ENCODE assay signal across 19 cellular contexts in genomic region chr18:48858676-48859075, GRCh38.
DNase-seq lines count a peak whose midpoint lies in the region; ATAC-seq and TF ChIP-seq lines count a peak whose summit lies in the region.
"Had no signal": no experiment of that assay in that cellular context is flagged by ENCODE, and none has a peak within 500 bp of the region (broad histone marks: within the 10 kb centered on the region; RNA-seq: fewer than 3 reads in every experiment).

No MANE protein-coding gene starts in this region.

- no peaks in the 10 kb centered on the region for H3K9me3 ChIP-seq in adrenal gland (replicated peaks in 1 of 3)
- no peaks in the 10 kb centered on the region for H3K9me3 ChIP-seq in MG63
- H3K9me3 ChIP-seq: prostate gland, thoracic aorta had no signal

- H3K4me1 ChIP-seq in adrenal gland (replicated peaks in 1 of 2): peaks cover 14 to 21% of the 10 kb centered on the region in 2 donors
- H3K4me1 ChIP-seq: prostate gland had no signal

- intact Hi-C loops in adrenal gland (cut with DNase I): no loop called here
- intact Hi-C loops in dendritic cell treated with granulocyte-macrophage colony-stimulating factor and Interleukin-4, amounts not matched to agents 40 ng/mL and 50 ng/mL, for 4 days (cut with micrococcal nuclease): loop anchor here (10.0 kb wide), 1 partner anchor 386 kb away; no protein-coding TSS in a partner anchor

- H3K9me3 Mint-ChIP-seq in dendritic cell treated with granulocyte-macrophage colony-stimulating factor and Interleukin-4, amounts not matched to agents 40 ng/mL and 50 ng/mL, for 4 days: no peaks in the 10 kb centered on the region
- H3K9me3 Mint-ChIP-seq in nephron progenitor cell: no peaks in the 10 kb centered on the region
- H3K9me3 Mint-ChIP-seq: activated CD4-positive, alpha-beta T cell treated with anti-CD3 and anti-CD28 coated beads, Interleukin-2, amount 10 ng/mL, durations not matched to agents 24 days and 14 days; CD4-positive, alpha-beta memory T cell; T-helper 2 cell treated with Interferon-gamma antibody and Interleukin-4, amounts not matched to agents 5 μg/mL and 100 μg/mL, for 36 hours had no signal

- ATAC-seq in HG02981 (IDR thresholded peaks at IDR 0.05; ENCODE audit: unreplicated experiment): no peak

- H3K4me1 Mint-ChIP-seq in dendritic cell treated with granulocyte-macrophage colony-stimulating factor and Interleukin-4, amounts not matched to agents 40 ng/mL and 50 ng/mL, for 4 days (ENCODE audit: low read depth): peaks cover 69% of the 10 kb centered on the region
- peaks cover 87% of the 10 kb centered on the region for H3K4me1 Mint-ChIP-seq in nephron progenitor cell

- DNase-seq in adrenal gland: no peak
- DNase-seq in nephron progenitor cell: no peak
- no peak for DNase-seq in MG63
- DNase-seq in NCI-H1436 (lab: John Stamatoyannopoulos, UW): no peak
- DNase-seq: activated CD4-positive, alpha-beta T cell treated with anti-CD3 and anti-CD28 coated beads, Interleukin-2, amount 10 ng/mL, durations not matched to agents 24 days and 14 days; activated naive CD4-positive, alpha-beta T cell treated with anti-CD3 and anti-CD28 coated beads, Interleukin-2, amount 50 U/mL, for 16 hours; CD4-positive, alpha-beta memory T cell; central memory CD4-positive, alpha-beta T cell; DMS 273 treated with DMSO at 0.1 percent for 48 hours; HCEC 1CT; NCI-H2081; NCI-H82; stimulated activated CD4-positive, alpha-beta T cell treated with anti-CD3 and anti-CD28 coated beads, Interleukin-2, amount 100 ng/mL, for 24 hours had no signal

- H3K4me3 ChIP-seq in adrenal gland (no peak overlapping the region), MG63 (no peak overlapping the region)
- H3K4me3 ChIP-seq: prostate gland, thoracic aorta had no signal

- TF ChIP-seq POLR2A in adrenal gland (IDR thresholded peaks at IDR 0.05): no peak

- H3K27ac Mint-ChIP-seq in dendritic cell treated with granulocyte-macrophage colony-stimulating factor and Interleukin-4, amounts not matched to agents 40 ng/mL and 50 ng/mL, for 4 days: peak overlapping the region; percentile 76
- peak overlapping the region; percentile 89 for H3K27ac Mint-ChIP-seq in nephron progenitor cell
- H3K27ac Mint-ChIP-seq: T-helper 2 cell treated with Interferon-gamma antibody and Interleukin-4, amounts not matched to agents 5 μg/mL and 100 μg/mL, for 36 hours had no signal

- 87 to 90% (median 88%) methylated on average over 4 of the region's 4 CpGs for WGBS in adrenal gland, 4 donors

- peaks cover 16% of the 10 kb centered on the region for H3K36me3 Mint-ChIP-seq in dendritic cell treated with granulocyte-macrophage colony-stimulating factor and Interleukin-4, amounts not matched to agents 40 ng/mL and 50 ng/mL, for 4 days (ENCODE audit: low read depth)
- H3K36me3 Mint-ChIP-seq in nephron progenitor cell (ENCODE audit: low read depth): peaks cover 31% of the 10 kb centered on the region
- H3K36me3 Mint-ChIP-seq: CD4-positive, alpha-beta memory T cell had no signal

- no peaks in the 10 kb centered on the region for H3K36me3 ChIP-seq in adrenal gland (replicated peaks in 1 of 2)
- peaks cover 2% of the 10 kb centered on the region; the same call in 1 of the 2 replicates for H3K36me3 ChIP-seq in MG63
- H3K36me3 ChIP-seq: prostate gland had no signal

- H3K27me3 ChIP-seq in adrenal gland (no peaks in the 10 kb centered on the region), MG63 (no peaks in the 10 kb centered on the region)

- H3K27ac ChIP-seq in adrenal gland (peak overlapping the region in 3 of 5 donors; percentile 62 to 77 (median 68)), temporal lobe (ENCODE audit: low read depth, low read length) (peak overlapping the region; percentile 97)
- H3K27ac ChIP-seq: prostate gland, thoracic aorta had no signal

- no peaks in the 10 kb centered on the region for H3K27me3 Mint-ChIP-seq in dendritic cell treated with granulocyte-macrophage colony-stimulating factor and Interleukin-4, amounts not matched to agents 40 ng/mL and 50 ng/mL, for 4 days
- H3K27me3 Mint-ChIP-seq in nephron progenitor cell (ENCODE audit: low read depth, poor library complexity): peaks cover 3% of the 10 kb centered on the region
- H3K27me3 Mint-ChIP-seq: activated CD4-positive, alpha-beta T cell treated with anti-CD3 and anti-CD28 coated beads, Interleukin-2, amount 10 ng/mL, durations not matched to agents 24 days and 14 days; CD4-positive, alpha-beta memory T cell had no signal

- TF ChIP-seq CTCF in adrenal gland (IDR thresholded peaks at IDR 0.05) (no peak), nephron progenitor cell (IDR thresholded peaks at IDR 0.05) (no peak)

- H3K4me3 Mint-ChIP-seq in dendritic cell treated with granulocyte-macrophage colony-stimulating factor and Interleukin-4, amounts not matched to agents 40 ng/mL and 50 ng/mL, for 4 days: no peak overlapping the region
- H3K4me3 Mint-ChIP-seq in nephron progenitor cell: peak overlapping the region; percentile 34
- H3K4me3 Mint-ChIP-seq: activated CD4-positive, alpha-beta T cell treated with anti-CD3 and anti-CD28 coated beads, Interleukin-2, amount 10 ng/mL, durations not matched to agents 24 days and 14 days; T-helper 2 cell treated with Interferon-gamma antibody and Interleukin-4, amounts not matched to agents 5 μg/mL and 100 μg/mL, for 36 hours had no signal
